In genomic region chr19:49767967-49768581, GRCh38 we compare ENCODE assay signal across 8 cellular contexts. TPM values are rescaled to one million over a fixed set of nuclear protein-coding genes. Genes with fewer than 3 reads are reported as not detected.
DNase-seq lines count a peak whose midpoint lies in the region; ATAC-seq and TF ChIP-seq lines count a peak whose summit lies in the region.

No MANE protein-coding gene starts in this region.

- POLR2A ChIA-PET in CD8-positive, alpha-beta T cell (lab: Charles Lee), result interaction anchor here (1.6 to 2.7 kb wide), 3 partner anchors 51 to 162 kb away, joined by 4 to 14 read pairs (median 6); partner anchors contain the start of genes NUP62 and PRMT1
- POLR2A ChIA-PET in PC-9 (lab: Charles Lee; ENCODE audit: unreplicated experiment), result interaction anchor here (0.5 kb wide), 1 partner anchor 55 kb away, joined by 3 read pairs; no protein-coding TSS in a partner anchor

- ATAC-seq in CD8-positive, alpha-beta T cell, result no peak
- no peak for ATAC-seq in GM21723 (IDR thresholded peaks at IDR 0.05; ENCODE audit: unreplicated experiment)
- no peak for ATAC-seq in GM19452 (IDR thresholded peaks at IDR 0.05; ENCODE audit: unreplicated experiment)

- no peak overlapping the region for H3K4me3 ChIP-seq in CD8-positive, alpha-beta T cell (ENCODE audit: low read depth, low read length)
- H3K4me3 ChIP-seq in PC-9 (peak overlapping the region; percentile 96), epithelial cell of esophagus (ENCODE audit: low read length) (peak overlapping the region; percentile 82), neuron (ENCODE audit: low read length) (peak overlapping the region; percentile 78)

- no peak overlapping the region for H2AFZ ChIP-seq in PC-9
- H2AFZ ChIP-seq in neuron (ENCODE audit: low read depth, low read length), result no peak overlapping the region

- peaks cover 30% of the 10 kb centered on the region for H3K79me2 ChIP-seq in PC-9 (ENCODE audit: low read depth)

- intact Hi-C loops in CD8-positive, alpha-beta T cell (cut with DNase I, micrococcal nuclease), result loop anchor here (2.0 to 5.0 kb wide), 4 partner anchors 176 to 1131 kb away; partner anchors contain the start of genes DBP (in 1 of the 2), PIH1D1 (in 1 of the 2), PRR12 (in 1 of the 2) and VRK3 (in 1 of the 2)
- intact Hi-C loops in PC-9 (cut with micrococcal nuclease; ENCODE audit: unreplicated experiment), result loop anchor here (2.0 to 5.0 kb wide), 2 partner anchors 91 to 109 kb away; partner anchors contain the start of genes AKT1S1, PRMT1 and TBC1D17

- no peaks in the 10 kb centered on the region for H3K27me3 Mint-ChIP-seq in CD8-positive, alpha-beta T cell (ENCODE audit: low read depth)

- CTCF ChIA-PET in CD8-positive, alpha-beta T cell (lab: Charles Lee), result interaction anchor here (1.4 kb wide), 1 partner anchor 18 kb away, joined by 3 read pairs; no protein-coding TSS in a partner anchor
- CTCF ChIA-PET in PC-9 (lab: Charles Lee), result no interaction called here

- H3F3A ChIP-seq in PC-9 (ENCODE audit: insufficient read depth, low read depth), result peaks cover 13% of the 10 kb centered on the region

- H3K9me3 ChIP-seq in CD8-positive, alpha-beta T cell (ENCODE audit: low read length), result no peaks in the 10 kb centered on the region
- H3K9me3 ChIP-seq in PC-9 (ENCODE audit: insufficient read depth, low read depth) (no peaks in the 10 kb centered on the region), neuron (ENCODE audit: low read length) (no peaks in the 10 kb centered on the region)

- no peak for DNase-seq in CD8-positive, alpha-beta T cell
- DNase-seq in PC-9, result no peak
- no peak for DNase-seq in epithelial cell of esophagus (ENCODE audit: low read depth)
- no peak for DNase-seq in NCI-H1105 treated with DMSO at 0.1 percent for 48 hours (lab: John Stamatoyannopoulos, UW)
- no peak for DNase-seq in DMS53 (lab: John Stamatoyannopoulos, UW)

- no peak overlapping the region for H3K27ac ChIP-seq in CD8-positive, alpha-beta T cell (ENCODE audit: low read depth, low read length)
- no peak overlapping the region for H3K27ac ChIP-seq in PC-9

- peak overlapping the region; percentile 90 for H3K4me2 ChIP-seq in PC-9

- no peaks in the 10 kb centered on the region for H3K27me3 ChIP-seq in CD8-positive, alpha-beta T cell (ENCODE audit: insufficient read depth, low read length)
- H3K27me3 ChIP-seq in PC-9 (ENCODE audit: insufficient read depth, low read depth) (no peaks in the 10 kb centered on the region), neuron (ENCODE audit: insufficient read depth, low read length) (no peaks in the 10 kb centered on the region)

- H3K36me3 ChIP-seq in CD8-positive, alpha-beta T cell (ENCODE audit: insufficient read depth, low read length), result no peaks in the 10 kb centered on the region
- H3K36me3 ChIP-seq in PC-9 (ENCODE audit: low read depth), result no peaks in the 10 kb centered on the region
- H3K36me3 ChIP-seq in neuron (ENCODE audit: insufficient read depth, low read length), result no peaks in the 10 kb centered on the region

- H3K4me1 ChIP-seq in CD8-positive, alpha-beta T cell (ENCODE audit: insufficient read depth, low read length), result peaks cover 24% of the 10 kb centered on the region
- peaks cover 17% of the 10 kb centered on the region for H3K4me1 ChIP-seq in PC-9 (replicated peaks; ENCODE audit: insufficient read depth)
- peaks cover 20% of the 10 kb centered on the region for H3K4me1 ChIP-seq in neuron (ENCODE audit: insufficient read depth, low read length)

- H3K4me1 Mint-ChIP-seq in CD8-positive, alpha-beta T cell (ENCODE audit: low read depth), result peaks cover 42% of the 10 kb centered on the region

- no peaks in the 10 kb centered on the region for H3K9me3 Mint-ChIP-seq in CD8-positive, alpha-beta T cell

- H4K20me1 ChIP-seq in PC-9 (ENCODE audit: insufficient read depth), result 0 out of 2 replicates have a peak, but pooled peaks cover 7% of the 10 kb centered on the region

- peak overlapping the region; percentile 89 for H3K4me3 Mint-ChIP-seq in CD8-positive, alpha-beta T cell

- H3K36me3 Mint-ChIP-seq in CD8-positive, alpha-beta T cell, result peaks cover 17% of the 10 kb centered on the region

- H3K9me2 ChIP-seq in PC-9 (ENCODE audit: insufficient read depth), result no peaks in the 10 kb centered on the region

- no peak overlapping the region for H3K27ac Mint-ChIP-seq in CD8-positive, alpha-beta T cell

- no TSS peak for BruUV-seq in PC-9 (replicated peaks; lab: Mats Ljungman, UMichigan)

- no peak for TF ChIP-seq CTCF in CD8-positive, alpha-beta T cell (IDR thresholded peaks at IDR 0.05)
- TF ChIP-seq CTCF in PC-9 (conservative IDR thresholded peaks at IDR 0.05) (no peak), epithelial cell of esophagus (IDR thresholded peaks at IDR 0.05; ENCODE audit: insufficient read depth, low read depth, low read length, missing control alignments) (no peak)

RNA-seq across cellular contexts. Expression of gene AP2A1, which starts 1.3 kb away (rescaled TPM):
- 10 to 100 TPM; 26.9 to 30.2 TPM for total RNA-seq in CD8-positive, alpha-beta T cell
- 91.8 and 95.1 TPM in 2 replicates for total RNA-seq in PC-9 (2021)

RNA-seq across cellular contexts. Expression of gene TSKS, which starts 5.0 kb away (rescaled TPM):
- under 1 TPM; 0.28 to 0.98 TPM for total RNA-seq in CD8-positive, alpha-beta T cell
- not detected in 2 replicates for total RNA-seq in PC-9 (2021)

RNA-seq across cellular contexts. Expression of gene FUZ, which starts 45.0 kb away (rescaled TPM):
- 10 to 100 TPM; 10.8 to 11.4 TPM for total RNA-seq in CD8-positive, alpha-beta T cell
- 50.0 and 60.4 TPM in 2 replicates for total RNA-seq in PC-9 (2021)

RNA-seq across cellular contexts. Expression of gene MED25, which starts 50.0 kb away (rescaled TPM):
- 10 to 100 TPM; 41.9 to 42.1 TPM for total RNA-seq in CD8-positive, alpha-beta T cell
- 92.2 and 99.6 TPM in 2 replicates for total RNA-seq in PC-9 (2021)
